Comparison of ENCODE assay signal across 17 cellular contexts in the genomic region with DNA sequence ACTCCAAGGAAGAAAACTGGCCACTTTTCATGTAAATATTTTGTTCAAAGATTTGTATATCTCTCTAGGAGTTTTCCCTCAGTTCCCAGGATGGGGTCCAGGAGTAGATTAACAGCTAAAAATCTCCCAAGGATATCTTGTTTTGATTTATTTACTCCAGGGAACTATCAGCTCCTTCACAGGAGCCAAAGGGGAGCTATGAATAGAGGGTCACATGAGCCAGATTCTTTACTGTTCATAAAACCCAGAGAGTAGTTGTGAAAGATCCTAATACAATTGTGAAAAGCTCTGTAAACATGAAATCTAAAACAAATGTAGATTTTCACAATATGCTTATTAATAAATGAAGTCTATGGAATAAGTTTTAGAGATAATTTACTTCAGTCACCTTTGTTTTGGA. TPM values are rescaled to one million over a fixed set of nuclear protein-coding genes. Genes with fewer than 3 reads are reported as not detected.
DNase-seq lines count a peak whose midpoint lies in the region; ATAC-seq and TF ChIP-seq lines count a peak whose summit lies in the region.
"Had no signal": no experiment of that assay in that cellular context is flagged by ENCODE, and none has a peak within 500 bp of the region (broad histone marks: within the 10 kb centered on the region; RNA-seq: fewer than 3 reads in every experiment).

No MANE protein-coding gene starts in this region.

- DNase-seq in activated T-cell treated with anti-CD3 and anti-CD28 coated beads, Interleukin-2, amount 50 U/mL, for 72 hours: no peak
- DNase-seq in activated T-cell treated with anti-CD3 and anti-CD28 coated beads, Interleukin-2, amount 50 U/mL, for 48 hours: no peak
- peak; percentile 6 for DNase-seq in fibroblast of the conjunctiva (ENCODE audit: low read depth)
- no peak for DNase-seq in smooth muscle cell (lab: John Stamatoyannopoulos, UW; ENCODE audit: unreplicated experiment)
- DNase-seq in activated gamma-delta T cell treated with Interleukin-2 at 50 U/mL for 16 hours: no peak
- DNase-seq in osteocyte (ENCODE audit: extremely low spot score, unreplicated experiment): no peak
- no peak for DNase-seq in activated naive CD4-positive, alpha-beta T cell (lab: John Stamatoyannopoulos, UW)
- DNase-seq: ACHN; activated naive CD4-positive, alpha-beta T cell treated with anti-CD3 and anti-CD28 coated beads, Interleukin-2, amount 10 ng/mL, durations not matched to agents 7 days and 5 days; cerebellar nuclear complex; KG1; kidney glomerular epithelial cell; NCI-H1436; NCI-H345; thyroid gland had no signal

- no peaks in the 10 kb centered on the region for H3K9me3 ChIP-seq in smooth muscle cell (replicated peaks; ENCODE audit: low read depth)
- H3K9me3 ChIP-seq: SJSA1, thyroid gland had no signal

- H3K4me1 ChIP-seq in smooth muscle cell (ENCODE audit: low read depth): no peaks in the 10 kb centered on the region
- H3K4me1 ChIP-seq: SJSA1, thyroid gland had no signal

- H3K36me3 Mint-ChIP-seq in activated T-cell treated with anti-CD3 and anti-CD28 coated beads, Interleukin-2, amount 50 U/mL, for 72 hours (ENCODE audit: insufficient read depth in 2 of 2): peaks cover 1 to 13% of the 10 kb centered on the region in 2 donors
- no peaks in the 10 kb centered on the region for H3K36me3 Mint-ChIP-seq in activated naive CD8-positive, alpha-beta T cell
- peaks cover 24% of the 10 kb centered on the region for H3K36me3 Mint-ChIP-seq in osteocyte (ENCODE audit: unreplicated experiment)

- no peak overlapping the region for H2AFZ ChIP-seq in smooth muscle cell (ENCODE audit: low read depth)

- H3K79me2 ChIP-seq in smooth muscle cell (ENCODE audit: low read depth): no peaks in the 10 kb centered on the region

- no peak overlapping the region for H3K9ac ChIP-seq in smooth muscle cell (ENCODE audit: low read depth)

- no peak overlapping the region for H3K4me3 Mint-ChIP-seq in activated T-cell treated with anti-CD3 and anti-CD28 coated beads, Interleukin-2, amount 50 U/mL, for 72 hours
- H3K4me3 Mint-ChIP-seq in activated naive CD8-positive, alpha-beta T cell: no peak overlapping the region
- H3K4me3 Mint-ChIP-seq in osteocyte (ENCODE audit: unreplicated experiment): no peak overlapping the region
- H3K4me3 Mint-ChIP-seq: activated naive CD4-positive, alpha-beta T cell treated with anti-CD3 and anti-CD28 coated beads, Interleukin-2, amount 10 ng/mL, durations not matched to agents 7 days and 5 days had no signal

- TF ChIP-seq CTCF in smooth muscle cell (IDR thresholded peaks at IDR 0.05; ENCODE audit: borderline replicate concordance, insufficient read depth, poor library complexity, severe bottlenecking) (no peak), osteocyte (IDR thresholded peaks at IDR 0.05) (no peak)

- H3F3A ChIP-seq in smooth muscle cell (ENCODE audit: low read depth): no peaks in the 10 kb centered on the region

- no peak overlapping the region for H3K4me2 ChIP-seq in smooth muscle cell

- H3K27me3 Mint-ChIP-seq in activated T-cell treated with anti-CD3 and anti-CD28 coated beads, Interleukin-2, amount 50 U/mL, for 72 hours (ENCODE audit: low read depth): no peaks in the 10 kb centered on the region
- no peaks in the 10 kb centered on the region for H3K27me3 Mint-ChIP-seq in activated naive CD8-positive, alpha-beta T cell
- H3K27me3 Mint-ChIP-seq in osteocyte (ENCODE audit: unreplicated experiment): no peaks in the 10 kb centered on the region
- H3K27me3 Mint-ChIP-seq: activated naive CD4-positive, alpha-beta T cell treated with anti-CD3 and anti-CD28 coated beads, Interleukin-2, amount 10 ng/mL, durations not matched to agents 7 days and 5 days had no signal

- no peak for ATAC-seq in activated T-cell treated with anti-CD3 and anti-CD28 coated beads, Interleukin-2, amount 50 U/mL, for 72 hours (replicated peaks in 1 of 2)

- H3K4me3 ChIP-seq in smooth muscle cell: no peak overlapping the region
- H3K4me3 ChIP-seq: SJSA1, thyroid gland had no signal

- H4K20me1 ChIP-seq in smooth muscle cell (ENCODE audit: low read depth): peaks cover 5% of the 10 kb centered on the region

- peaks cover 9% of the 10 kb centered on the region for H3K4me1 Mint-ChIP-seq in activated T-cell treated with anti-CD3 and anti-CD28 coated beads, Interleukin-2, amount 50 U/mL, for 72 hours (ENCODE audit: low read depth)
- H3K4me1 Mint-ChIP-seq in activated naive CD8-positive, alpha-beta T cell (ENCODE audit: low read depth): peaks cover 7% of the 10 kb centered on the region
- H3K4me1 Mint-ChIP-seq in osteocyte (ENCODE audit: unreplicated experiment): no peaks in the 10 kb centered on the region
- H3K4me1 Mint-ChIP-seq: activated naive CD4-positive, alpha-beta T cell treated with anti-CD3 and anti-CD28 coated beads, Interleukin-2, amount 10 ng/mL, durations not matched to agents 7 days and 5 days had no signal

- peaks cover 28% of the 10 kb centered on the region for H3K36me3 ChIP-seq in smooth muscle cell (ENCODE audit: low read depth)

- H3K27ac ChIP-seq in smooth muscle cell (ENCODE audit: low read depth): peak overlapping the region; percentile 84
- H3K27ac ChIP-seq: SJSA1, thyroid gland had no signal

- no peaks in the 10 kb centered on the region for H3K9me3 Mint-ChIP-seq in activated T-cell treated with anti-CD3 and anti-CD28 coated beads, Interleukin-2, amount 50 U/mL, for 72 hours
- no peaks in the 10 kb centered on the region for H3K9me3 Mint-ChIP-seq in activated naive CD8-positive, alpha-beta T cell (ENCODE audit: low read depth)
- H3K9me3 Mint-ChIP-seq in osteocyte (ENCODE audit: unreplicated experiment): no peaks in the 10 kb centered on the region
- H3K9me3 Mint-ChIP-seq: activated naive CD4-positive, alpha-beta T cell treated with anti-CD3 and anti-CD28 coated beads, Interleukin-2, amount 10 ng/mL, durations not matched to agents 7 days and 5 days had no signal

- peak overlapping the region; percentile 88 for H3K27ac Mint-ChIP-seq in activated T-cell treated with anti-CD3 and anti-CD28 coated beads, Interleukin-2, amount 50 U/mL, for 72 hours
- H3K27ac Mint-ChIP-seq in activated naive CD8-positive, alpha-beta T cell: peak overlapping the region; percentile 35
- no peak overlapping the region for H3K27ac Mint-ChIP-seq in osteocyte (ENCODE audit: unreplicated experiment)
- H3K27ac Mint-ChIP-seq: activated naive CD4-positive, alpha-beta T cell treated with anti-CD3 and anti-CD28 coated beads, Interleukin-2, amount 10 ng/mL, durations not matched to agents 7 days and 5 days had no signal

- no peaks in the 10 kb centered on the region for H3K27me3 ChIP-seq in smooth muscle cell (ENCODE audit: low read depth)
- H3K27me3 ChIP-seq: SJSA1, thyroid gland had no signal

RNA-seq across cellular contexts. Expression of gene DIMT1, which starts 16.9 kb away (rescaled TPM):
- 10 to 100 TPM; 35.3 to 42.0 TPM for total RNA-seq in activated T-cell treated with anti-CD3 and anti-CD28 coated beads, Interleukin-2, amount 50 U/mL, for 72 hours
- total RNA-seq in smooth muscle cell (29.2 and 44.6 TPM in 2 replicates), osteocyte (19.5 and 20.3 TPM in 2 replicates)
- 27.8 and 28.1 TPM in 2 replicates for polyA plus RNA-seq in smooth muscle cell

RNA-seq across cellular contexts. Expression of gene IPO11, which starts 25.7 kb away (rescaled TPM):
- 10 to 100 TPM; 26.6 to 39.7 TPM for total RNA-seq in activated T-cell treated with anti-CD3 and anti-CD28 coated beads, Interleukin-2, amount 50 U/mL, for 72 hours
- total RNA-seq in smooth muscle cell (18.0 and 31.8 TPM in 2 replicates), osteocyte (29.9 and 30.6 TPM in 2 replicates)
- 9.3 and 15.9 TPM in 2 replicates for polyA plus RNA-seq in smooth muscle cell
